ENCODE assay signal across 1 cellular context in genomic region chr10:117980755-117981525, GRCh38.
TF ChIP-seq lines count a peak whose summit lies in the region.

No MANE protein-coding gene starts in this region.

TF ChIP-seq in HepG2, 621 proteins besides CTCF, POLR2A, EP300 and RAD21 (continued from another document):
- TF ChIP-seq ZSCAN21 (CRISPR knock-in tag; IDR thresholded peaks at IDR 0.05; ENCODE audit: borderline replicate concordance) (no peak), ZNF12 (CRISPR knock-in tag; IDR thresholded peaks at IDR 0.05) (peak; percentile 91), SP5 (CRISPR knock-in tag; IDR thresholded peaks at IDR 0.05; ENCODE audit: borderline replicate concordance, low read depth) (no peak)
TF ChIP-seq in HepG2: peak in this region for 3.
